18 cellular contexts compared by ENCODE assay signal in genomic region chr6:108804976-108805375, GRCh38. TPM values are rescaled to one million over a fixed set of nuclear protein-coding genes. Genes with fewer than 3 reads are reported as not detected.
A peak's percentile ranks its signal among the peaks of the same experiment; 100 is the strongest.
DNase-seq lines count a peak whose midpoint lies in the region; ATAC-seq and TF ChIP-seq lines count a peak whose summit lies in the region.
"Had no signal": no experiment of that assay in that cellular context is flagged by ENCODE, and none has a peak within 500 bp of the region (broad histone marks: within the 10 kb centered on the region; RNA-seq: fewer than 3 reads in every experiment).

No MANE protein-coding gene starts in this region.

- intact Hi-C loops in OCI-LY7 (cut with micrococcal nuclease; ENCODE audit: unreplicated experiment) = no loop called here

- CTCF ChIA-PET in OCI-LY7 (lab: Charles Lee; ENCODE audit: unreplicated experiment) = no interaction called here

- peak; percentile 72 for DNase-seq in DMS 273 (lab: John Stamatoyannopoulos, UW; ENCODE audit: unreplicated experiment)
- DNase-seq in NCI-H524 (lab: John Stamatoyannopoulos, UW) = peak; percentile 67 to 76
- DNase-seq in OCI-LY7 (ENCODE audit: low spot score) = no peak
- peak; percentile 73 for DNase-seq in cerebellum (ENCODE audit: low spot score)
- no peak for DNase-seq in stimulated activated CD4-positive, alpha-beta T cell treated with anti-CD3 and anti-CD28 coated beads, Interleukin-2, amount 100 ng/mL, for 24 hours
- no peak for DNase-seq in RPMI8226
- DNase-seq: AML-193, DMS79 treated with DMSO at 0.1 percent for 48 hours, EL, GDM1, GM23248, IMR-90, KBM-7 had no signal

- no peak overlapping the region for H3K27ac ChIP-seq in OCI-LY7 (ENCODE audit: low read depth, low read length, poor library complexity, severe bottlenecking)
- H3K27ac ChIP-seq: 22Rv1, BLaER1, GM23248 had no signal

- no peaks in the 10 kb centered on the region for H4K20me1 ChIP-seq in OCI-LY7 (ENCODE audit: insufficient read depth, low read length)
- H4K20me1 ChIP-seq: BLaER1 had no signal

- peaks cover 6% of the 10 kb centered on the region for H3K4me1 ChIP-seq in OCI-LY7 (ENCODE audit: insufficient read depth, low read length, poor library complexity, severe bottlenecking)
- H3K4me1 ChIP-seq: BLaER1 had no signal

- BruUV-seq in OCI-LY7 (replicated peaks; lab: Mats Ljungman, UMichigan) = no TSS peak

- H3K9me2 ChIP-seq in OCI-LY7 (ENCODE audit: insufficient read depth, low read length) = no peaks in the 10 kb centered on the region

- no peaks in the 10 kb centered on the region for H3K79me2 ChIP-seq in OCI-LY7 (ENCODE audit: insufficient read depth, low read depth, low read length)

- no peaks in the 10 kb centered on the region for H3K36me3 ChIP-seq in OCI-LY7 (ENCODE audit: insufficient read depth, low read length)
- H3K36me3 ChIP-seq: BLaER1 had no signal

- POLR2A ChIA-PET in OCI-LY7 (lab: Charles Lee) = interaction anchor here (1.0 kb wide), 1 partner anchor 180 kb away, joined by 3 read pairs; no protein-coding TSS in a partner anchor

- no peaks in the 10 kb centered on the region for H3K9me3 ChIP-seq in OCI-LY7 (ENCODE audit: low read length)
- H3K9me3 ChIP-seq: BLaER1 had no signal

- no peak overlapping the region for H3K4me3 ChIP-seq in OCI-LY7 (ENCODE audit: low read depth, low read length, poor library complexity, severe bottlenecking)
- H3K4me3 ChIP-seq: BLaER1, GM23248 had no signal

- ATAC-seq in GM19397 (IDR thresholded peaks at IDR 0.05; ENCODE audit: unreplicated experiment) (no peak), GM18517 (IDR thresholded peaks at IDR 0.05; ENCODE audit: unreplicated experiment) (no peak)
- ATAC-seq: HCT116 had no signal

- TF ChIP-seq CTCF in OCI-LY7 (conservative IDR thresholded peaks at IDR 0.05; ENCODE audit: low read length) = no peak

- H2AFZ ChIP-seq in OCI-LY7 (ENCODE audit: low read length) = peak overlapping the region; percentile 24; the same call in 1 of the 2 replicates
- H2AFZ ChIP-seq: GM23248 had no signal

- no peak overlapping the region for H3K4me2 ChIP-seq in OCI-LY7 (ENCODE audit: low read length)
- H3K4me2 ChIP-seq: BLaER1 had no signal

RNA-seq across cellular contexts. Expression of gene ARMC2, which starts 43.2 kb away (rescaled TPM):
- 0.21 and 2.6 TPM in 2 replicates for total RNA-seq in OCI-LY7 (2014; rRNA removed; shearing (Covaris generic))
- total RNA-seq in OCI-LY7 (2022) = 8.4 and 8.9 TPM in 2 replicates
- 22.7 TPM for total RNA-seq in cerebellum

Comparison
In these comparisons a context has a peak if more than half of its experiments do, and no peak if none do; other contexts are left out.
1. DNase-seq: peak in DMS 273 (single experiment), NCI-H524 (2 of 2) and cerebellum (single experiment); none in OCI-LY7 (single experiment), stimulated activated CD4-positive, alpha-beta T cell treated with anti-CD3 and anti-CD28 coated beads, Interleukin-2, amount 100 ng/mL, for 24 hours (0 of 2) and RPMI8226 (single experiment).